In the genomic region with DNA sequence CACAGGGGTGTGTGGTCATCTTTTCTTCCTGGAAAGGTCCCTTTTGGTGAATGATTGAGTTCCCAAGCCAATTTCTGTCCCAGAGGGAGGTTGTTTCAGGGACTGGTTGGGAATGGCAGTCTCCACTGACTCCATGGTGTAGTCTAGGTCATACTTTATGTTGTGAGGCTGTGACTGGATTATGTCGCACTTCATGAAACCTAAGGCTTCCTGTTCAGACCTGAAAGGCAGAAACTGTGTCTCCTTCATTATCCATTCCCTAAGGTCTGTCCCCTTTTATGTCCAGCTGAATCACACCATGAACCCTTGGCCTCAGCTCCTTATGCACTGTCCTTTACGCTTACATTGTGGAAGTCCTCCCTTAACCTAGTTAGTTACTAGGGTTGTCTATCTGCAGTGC, we compare ENCODE assay signal across 2 cellular contexts.
TF ChIP-seq lines count a peak whose summit lies in the region.

No MANE protein-coding gene starts in this region.

TF ChIP-seq in GM23338, 12 proteins besides CTCF, POLR2A, EP300 and RAD21:
- no peak for TF ChIP-seq CREB1 (CRISPR knock-in tag; IDR thresholded peaks at IDR 0.05; ENCODE audit: low read depth)
- TF ChIP-seq JUNB (IDR thresholded peaks at IDR 0.05; ENCODE audit: unreplicated experiment), result no peak
- TF ChIP-seq, protein P1, sequence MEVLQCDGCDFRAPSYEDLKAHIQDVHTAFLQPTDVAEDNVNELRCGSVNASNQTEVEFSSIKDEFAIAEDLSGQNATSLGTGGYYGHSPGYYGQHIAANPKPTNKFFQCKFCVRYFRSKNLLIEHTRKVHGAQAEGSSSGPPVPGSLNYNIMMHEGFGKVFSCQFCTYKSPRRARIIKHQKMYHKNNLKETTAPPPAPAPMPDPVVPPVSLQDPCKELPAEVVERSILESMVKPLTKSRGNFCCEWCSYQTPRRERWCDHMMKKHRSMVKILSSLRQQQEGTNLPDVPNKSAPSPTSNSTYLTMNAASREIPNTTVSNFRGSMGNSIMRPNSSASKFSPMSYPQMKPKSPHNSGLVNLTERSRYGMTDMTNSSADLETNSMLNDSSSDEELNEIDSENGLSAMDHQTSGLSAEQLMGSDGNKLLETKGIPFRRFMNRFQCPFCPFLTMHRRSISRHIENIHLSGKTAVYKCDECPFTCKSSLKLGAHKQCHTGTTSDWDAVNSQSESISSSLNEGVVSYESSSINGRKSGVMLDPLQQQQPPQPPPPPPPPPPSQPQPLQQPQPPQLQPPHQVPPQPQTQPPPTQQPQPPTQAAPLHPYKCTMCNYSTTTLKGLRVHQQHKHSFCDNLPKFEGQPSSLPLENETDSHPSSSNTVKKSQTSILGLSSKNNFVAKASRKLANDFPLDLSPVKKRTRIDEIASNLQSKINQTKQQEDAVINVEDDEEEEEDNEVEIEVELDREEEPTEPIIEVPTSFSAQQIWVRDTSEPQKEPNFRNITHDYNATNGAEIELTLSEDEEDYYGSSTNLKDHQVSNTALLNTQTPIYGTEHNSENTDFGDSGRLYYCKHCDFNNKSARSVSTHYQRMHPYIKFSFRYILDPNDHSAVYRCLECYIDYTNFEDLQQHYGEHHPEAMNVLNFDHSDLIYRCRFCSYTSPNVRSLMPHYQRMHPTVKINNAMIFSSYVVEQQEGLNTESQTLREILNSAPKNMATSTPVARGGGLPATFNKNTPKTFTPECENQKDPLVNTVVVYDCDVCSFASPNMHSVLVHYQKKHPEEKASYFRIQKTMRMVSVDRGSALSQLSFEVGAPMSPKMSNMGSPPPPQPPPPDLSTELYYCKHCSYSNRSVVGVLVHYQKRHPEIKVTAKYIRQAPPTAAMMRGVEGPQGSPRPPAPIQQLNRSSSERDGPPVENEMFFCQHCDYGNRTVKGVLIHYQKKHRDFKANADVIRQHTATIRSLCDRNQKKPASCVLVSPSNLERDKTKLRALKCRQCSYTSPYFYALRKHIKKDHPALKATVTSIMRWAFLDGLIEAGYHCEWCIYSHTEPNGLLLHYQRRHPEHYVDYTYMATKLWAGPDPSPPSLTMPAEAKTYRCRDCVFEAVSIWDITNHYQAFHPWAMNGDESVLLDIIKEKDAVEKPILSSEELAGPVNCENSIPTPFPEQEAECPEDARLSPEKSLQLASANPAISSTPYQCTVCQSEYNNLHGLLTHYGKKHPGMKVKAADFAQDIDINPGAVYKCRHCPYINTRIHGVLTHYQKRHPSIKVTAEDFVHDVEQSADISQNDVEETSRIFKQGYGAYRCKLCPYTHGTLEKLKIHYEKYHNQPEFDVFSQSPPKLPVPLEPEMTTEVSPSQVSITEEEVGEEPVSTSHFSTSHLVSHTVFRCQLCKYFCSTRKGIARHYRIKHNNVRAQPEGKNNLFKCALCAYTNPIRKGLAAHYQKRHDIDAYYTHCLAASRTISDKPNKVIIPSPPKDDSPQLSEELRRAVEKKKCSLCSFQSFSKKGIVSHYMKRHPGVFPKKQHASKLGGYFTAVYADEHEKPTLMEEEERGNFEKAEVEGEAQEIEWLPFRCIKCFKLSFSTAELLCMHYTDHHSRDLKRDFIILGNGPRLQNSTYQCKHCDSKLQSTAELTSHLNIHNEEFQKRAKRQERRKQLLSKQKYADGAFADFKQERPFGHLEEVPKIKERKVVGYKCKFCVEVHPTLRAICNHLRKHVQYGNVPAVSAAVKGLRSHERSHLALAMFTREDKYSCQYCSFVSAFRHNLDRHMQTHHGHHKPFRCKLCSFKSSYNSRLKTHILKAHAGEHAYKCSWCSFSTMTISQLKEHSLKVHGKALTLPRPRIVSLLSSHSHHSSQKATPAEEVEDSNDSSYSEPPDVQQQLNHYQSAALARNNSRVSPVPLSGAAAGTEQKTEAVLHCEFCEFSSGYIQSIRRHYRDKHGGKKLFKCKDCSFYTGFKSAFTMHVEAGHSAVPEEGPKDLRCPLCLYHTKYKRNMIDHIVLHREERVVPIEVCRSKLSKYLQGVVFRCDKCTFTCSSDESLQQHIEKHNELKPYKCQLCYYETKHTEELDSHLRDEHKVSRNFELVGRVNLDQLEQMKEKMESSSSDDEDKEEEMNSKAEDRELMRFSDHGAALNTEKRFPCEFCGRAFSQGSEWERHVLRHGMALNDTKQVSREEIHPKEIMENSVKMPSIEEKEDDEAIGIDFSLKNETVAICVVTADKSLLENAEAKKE (CRISPR knock-in tag; IDR thresholded peaks at IDR 0.05), result no peak

TF ChIP-seq in GM12878, 131 proteins besides CTCF, POLR2A, EP300 and RAD21:
- TF ChIP-seq KAT2A (conservative IDR thresholded peaks at IDR 0.05; ENCODE audit: control insufficient read depth, low read depth, low read length), result no peak
- TF ChIP-seq MEF2A (IDR thresholded peaks at IDR 0.05; ENCODE audit: insufficient read depth, low read depth, low read length), result no peak
- TF ChIP-seq CREB1 (IDR thresholded peaks at IDR 0.05; ENCODE audit: low read depth), result peak; percentile 14; the same call in 1 of the 2 replicates
- no peak for TF ChIP-seq IRF3 (IDR thresholded peaks at IDR 0.05)
- TF ChIP-seq FOS (IDR thresholded peaks at IDR 0.05; ENCODE audit: borderline replicate concordance, extremely low read depth, insufficient read length), result no peak
